Comparison of ENCODE assay signal across 18 cellular contexts in the genomic region with DNA sequence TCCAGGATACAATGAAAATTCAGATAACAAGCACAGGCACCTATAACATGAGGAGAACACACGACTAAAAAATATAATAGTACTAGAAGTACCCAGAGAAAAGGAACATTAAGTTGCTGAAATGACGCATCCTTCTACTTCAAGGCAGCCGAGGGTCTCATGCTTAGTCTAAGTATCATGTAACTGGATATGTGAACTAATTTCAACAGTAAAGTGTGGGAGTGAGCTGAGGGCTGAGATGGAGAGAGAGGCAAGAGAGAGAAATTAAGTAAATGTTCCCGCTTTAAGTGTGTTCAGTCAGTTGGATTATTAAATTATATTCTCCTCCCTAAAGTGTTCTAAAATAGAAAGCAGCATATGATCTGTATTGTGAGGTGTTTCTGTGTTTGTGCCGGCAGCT.
"Had no signal": no experiment of that assay in that cellular context is flagged by ENCODE, and none has a peak within 500 bp of the region (broad histone marks: within the 10 kb centered on the region; RNA-seq: fewer than 3 reads in every experiment).

No MANE protein-coding gene starts in this region.

- H3K9me3 ChIP-seq: body of pancreas, esophagus squamous epithelium, mucosa of descending colon, neutrophil, thyroid gland had no signal

- H3K36me3 ChIP-seq: neutrophil, thyroid gland had no signal

- H3K27me3 Mint-ChIP-seq: memory B cell; naive thymus-derived CD8-positive, alpha-beta T cell had no signal

- H3K4me3 ChIP-seq: body of pancreas, esophagus squamous epithelium, mucosa of descending colon, thyroid gland had no signal

- H3K27ac ChIP-seq: body of pancreas, esophagus squamous epithelium, neutrophil, parathyroid adenoma, thyroid gland had no signal

- DNase-seq: activated naive CD4-positive, alpha-beta T cell treated with Interleukin-2 at 50 U/mL for 16 hours; body of pancreas; cortex of kidney; effector CD4-positive, alpha-beta T cell; esophagus squamous epithelium; foreskin fibroblast; glutamatergic neuron; kidney; left ventricle myocardium superior; mucosa of descending colon; naive thymus-derived CD8-positive, alpha-beta T cell; stimulated activated CD4-positive, alpha-beta T cell treated with anti-CD3 and anti-CD28 coated beads, Interleukin-1b, Interleukin-23, amount 100 ng/mL, for 48 hours; T-helper 9 cell; thyroid gland had no signal

- H3K4me3 Mint-ChIP-seq: central memory CD8-positive, alpha-beta T cell; memory B cell had no signal

- H3K4me1 ChIP-seq: body of pancreas, esophagus squamous epithelium, parathyroid adenoma, thyroid gland had no signal

- ATAC-seq: body of pancreas; left ventricle myocardium superior; mucosa of descending colon; naive thymus-derived CD8-positive, alpha-beta T cell had no signal

- H3K27ac Mint-ChIP-seq: memory B cell had no signal

- H3K36me3 Mint-ChIP-seq: memory B cell; naive thymus-derived CD8-positive, alpha-beta T cell had no signal

- H3K9me3 Mint-ChIP-seq: central memory CD8-positive, alpha-beta T cell; memory B cell; naive thymus-derived CD8-positive, alpha-beta T cell had no signal

- H3K27me3 ChIP-seq: body of pancreas, esophagus squamous epithelium, neutrophil, thyroid gland had no signal
